ENCODE assay signal across 8 cellular contexts in the genomic region with DNA sequence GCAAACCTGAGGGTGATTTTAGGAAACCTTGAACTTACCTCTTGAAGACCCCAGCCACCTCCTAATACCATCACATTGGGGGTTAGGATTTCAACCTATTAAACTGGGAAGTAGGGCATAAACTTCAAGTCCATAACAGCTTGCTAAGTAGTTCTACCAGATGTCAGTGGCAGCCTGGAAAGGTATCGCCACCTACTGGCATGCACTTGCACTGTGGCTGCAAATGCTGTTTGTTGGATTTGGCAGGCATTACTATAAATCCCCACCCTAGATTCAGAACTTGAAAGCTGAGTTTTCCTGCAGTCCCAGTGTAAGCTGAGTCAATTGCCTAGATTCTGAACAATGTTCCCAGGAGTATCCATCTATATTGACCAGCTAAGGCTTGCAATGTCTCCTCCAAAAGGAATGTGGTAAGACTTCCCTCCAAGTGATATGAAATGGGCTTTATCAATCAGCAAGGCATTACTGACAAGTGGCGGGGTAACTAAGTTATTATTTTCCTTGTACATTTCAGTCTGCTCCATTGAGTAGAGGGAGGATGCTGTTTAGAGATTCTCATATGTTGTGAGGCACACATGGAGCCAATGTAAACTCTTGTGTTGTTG.
DNase-seq lines count a peak whose midpoint lies in the region; ATAC-seq and TF ChIP-seq lines count a peak whose summit lies in the region.

No MANE protein-coding gene starts in this region.

- H3K9me3 Mint-ChIP-seq in CD4-positive, alpha-beta memory T cell, result peaks cover 0 to 3% (median under 1%) of the 10 kb centered on the region in 8 donors

- DNase-seq in CD4-positive, alpha-beta memory T cell, result peak; percentile 45 to 54 (median 48)
- DNase-seq in GOT3 (lab: John Stamatoyannopoulos, UW) (peak; percentile 6), NCI-H748 treated with DMSO at 0.1 percent for 48 hours (lab: John Stamatoyannopoulos, UW) (peak; percentile 2), esophagus muscularis mucosa (ENCODE audit: extremely low spot score) (no peak), neuronal stem cell (ENCODE audit: low spot score) (peak; percentile 0), upper lobe of left lung (peak in 1 of 2 donors; percentile 70)
- DNase-seq in activated CD8-positive, alpha-beta memory T cell treated with anti-CD3 and anti-CD28 coated beads, Interleukin-2, amount 50 U/mL, for 1 hour (ENCODE audit: extremely low read depth), result peak; percentile 17

- peaks cover 2 to 7% (median 4%) of the 10 kb centered on the region in 4 donors for H3K4me1 Mint-ChIP-seq in CD4-positive, alpha-beta memory T cell

- ATAC-seq in upper lobe of left lung (ENCODE audit: low FRiP score in 2 of 2) (peak; percentile 34 to 56), HG03196 (IDR thresholded peaks at IDR 0.05; ENCODE audit: unreplicated experiment) (no peak)

- POLR2A ChIA-PET in CD4-positive, alpha-beta memory T cell (lab: Charles Lee; ENCODE audit: partially characterized antibody), result interaction anchor here (1.1 kb wide), 1 partner anchor 362 kb away, joined by 3 read pairs; no protein-coding TSS in a partner anchor

- WGBS in esophagus muscularis mucosa, result 57% methylated on average over 2 of the region's 2 CpGs
- no CpG with 5 or more reads among the region's 2 CpGs for WGBS in neuronal stem cell (ENCODE audit: extremely low coverage in 2 of 2, insufficient read length in 2 of 2, insufficient replicate concordance in 1 of 2), 2 donors
- WGBS in upper lobe of left lung, 2 donors, result 83 to 90% methylated on average over 2 of the region's 2 CpGs

- no peak overlapping the region for H3K4me2 ChIP-seq in neuronal stem cell (ENCODE audit: insufficient read depth, low read length, poor library complexity, severe bottlenecking)

- H3K36me3 ChIP-seq in CD4-positive, alpha-beta memory T cell (ENCODE audit: insufficient read depth, low read length), result no peaks in the 10 kb centered on the region
- H3K36me3 ChIP-seq in esophagus muscularis mucosa (no peaks in the 10 kb centered on the region), neuronal stem cell (replicated peaks in 1 of 2; ENCODE audit: control insufficient read depth in 2 of 2, insufficient read depth in 2 of 2, low read length in 2 of 2) (no peaks in the 10 kb centered on the region), upper lobe of left lung (no peaks in the 10 kb centered on the region)

- no peaks in the 10 kb centered on the region for H3K4me1 ChIP-seq in CD4-positive, alpha-beta memory T cell (ENCODE audit: insufficient read depth, low read length)
- H3K4me1 ChIP-seq in esophagus muscularis mucosa (no peaks in the 10 kb centered on the region), neuronal stem cell (ENCODE audit: control insufficient read depth in 2 of 2, insufficient read depth in 1 of 2, low read depth in 1 of 2, low read length in 2 of 2) (no peaks in the 10 kb centered on the region), upper lobe of left lung (no peaks in the 10 kb centered on the region)

- no peak overlapping the region for H2AK5ac ChIP-seq in neuronal stem cell (ENCODE audit: low read depth, low read length)

- H3K23ac ChIP-seq in neuronal stem cell (ENCODE audit: low read depth, low read length, poor library complexity), result no peak overlapping the region

- H3K4me3 Mint-ChIP-seq in CD4-positive, alpha-beta memory T cell, result no peak overlapping the region

- TF ChIP-seq POLR2A in esophagus muscularis mucosa (IDR thresholded peaks at IDR 0.05; ENCODE audit: low read depth) (no peak), upper lobe of left lung (IDR thresholded peaks at IDR 0.05) (no peak)

- H2BK15ac ChIP-seq in neuronal stem cell (ENCODE audit: low read length), result no peak overlapping the region

- H3K4me3 ChIP-seq in CD4-positive, alpha-beta memory T cell (ENCODE audit: low read length in 2 of 2), result no peak overlapping the region
- H3K4me3 ChIP-seq in esophagus muscularis mucosa (no peak overlapping the region), neuronal stem cell (ENCODE audit: low read length in 2 of 2) (no peak overlapping the region), upper lobe of left lung (no peak overlapping the region)

- TF ChIP-seq EP300 in esophagus muscularis mucosa (IDR thresholded peaks at IDR 0.05), result no peak
- TF ChIP-seq EP300 in upper lobe of left lung (IDR thresholded peaks at IDR 0.05), result no peak

- H2BK120ac ChIP-seq in neuronal stem cell (ENCODE audit: low read depth, low read length), result no peak overlapping the region

- H3K79me1 ChIP-seq in neuronal stem cell (ENCODE audit: low read depth, low read length), result no peaks in the 10 kb centered on the region

- no peak overlapping the region for H3K14ac ChIP-seq in neuronal stem cell (ENCODE audit: low read length)

- H2AFZ ChIP-seq in neuronal stem cell (ENCODE audit: low read length), result no peak overlapping the region

- CTCF ChIA-PET in CD4-positive, alpha-beta memory T cell (lab: Charles Lee; ENCODE audit: partially characterized antibody), result interaction anchor here (0.6 to 2.5 kb wide), 33 partner anchors 9 to 390 kb away, joined by 3 to 16 read pairs (median 4); no protein-coding TSS in a partner anchor

- no peak overlapping the region for H4K8ac ChIP-seq in neuronal stem cell (ENCODE audit: low read depth, low read length)

- H3K27ac ChIP-seq in CD4-positive, alpha-beta memory T cell (ENCODE audit: low read depth, low read length), result no peak overlapping the region
- no peak overlapping the region for H3K27ac ChIP-seq in esophagus muscularis mucosa (replicated peaks in 1 of 4)
- H3K27ac ChIP-seq in neuronal stem cell (replicated peaks; ENCODE audit: low read length), result no peak overlapping the region
- H3K27ac ChIP-seq in upper lobe of left lung, result no peak overlapping the region

- H3K27me3 Mint-ChIP-seq in CD4-positive, alpha-beta memory T cell, result no peaks in the 10 kb centered on the region

- no peaks in the 10 kb centered on the region for H3K9me3 ChIP-seq in CD4-positive, alpha-beta memory T cell (ENCODE audit: control insufficient read depth in 1 of 2, low read length in 2 of 2)
- H3K9me3 ChIP-seq in esophagus muscularis mucosa, result peaks cover 0 to 3% (median 0%) of the 10 kb centered on the region in 4 donors
- peaks cover 0 to 7% of the 10 kb centered on the region in 2 donors for H3K9me3 ChIP-seq in neuronal stem cell (replicated peaks in 1 of 2; ENCODE audit: control insufficient read depth in 2 of 2, insufficient read depth in 1 of 2, low read depth in 1 of 2, low read length in 2 of 2)
- peaks cover 0 to 5% (median 0%) of the 10 kb centered on the region in 4 donors for H3K9me3 ChIP-seq in upper lobe of left lung

- TF ChIP-seq CTCF in esophagus muscularis mucosa (IDR thresholded peaks at IDR 0.05) (peak in 2 of 3 experiments; percentile 22 to 43), upper lobe of left lung (IDR thresholded peaks at IDR 0.05) (peak; percentile 55 to 78 (median 69))

- H3K27me3 ChIP-seq in CD4-positive, alpha-beta memory T cell (ENCODE audit: insufficient read depth, low read length), result no peaks in the 10 kb centered on the region
- H3K27me3 ChIP-seq in esophagus muscularis mucosa (no peaks in the 10 kb centered on the region), neuronal stem cell (ENCODE audit: control insufficient read depth in 3 of 3, insufficient read depth in 3 of 3, low read depth in 1 of 3, low read length in 3 of 3) (no peaks in the 10 kb centered on the region), upper lobe of left lung (no peaks in the 10 kb centered on the region)

- no peak overlapping the region for H3K9ac ChIP-seq in neuronal stem cell (ENCODE audit: low read depth, low read length, poor library complexity)

- no peaks in the 10 kb centered on the region for H3K36me3 Mint-ChIP-seq in CD4-positive, alpha-beta memory T cell

- H3K18ac ChIP-seq in neuronal stem cell (ENCODE audit: low read length), result no peak overlapping the region

- intact Hi-C loops in CD4-positive, alpha-beta memory T cell (cut with micrococcal nuclease), result loop anchor here (1.0 to 5.0 kb wide), 3 partner anchors 226 to 357 kb away; no protein-coding TSS in a partner anchor
- intact Hi-C loops in esophagus muscularis mucosa (cut with DNase I), result no loop called here

- no peak overlapping the region for H3K4ac ChIP-seq in neuronal stem cell (ENCODE audit: low read length)

- H3K27ac Mint-ChIP-seq in CD4-positive, alpha-beta memory T cell, result peak overlapping the region in 1 of 7 donors; percentile 14

- no peak overlapping the region for H2BK5ac ChIP-seq in neuronal stem cell (ENCODE audit: low read length)

- no peak overlapping the region for H4K91ac ChIP-seq in neuronal stem cell (ENCODE audit: low read depth, low read length, poor library complexity)

- H2BK12ac ChIP-seq in neuronal stem cell (ENCODE audit: low read length), result no peak overlapping the region
